ENCODE assay signal across 23 cellular contexts in genomic region chr1:65995326-65995725, GRCh38.
DNase-seq lines count a peak whose midpoint lies in the region; ATAC-seq and TF ChIP-seq lines count a peak whose summit lies in the region.
"Had no signal": no experiment of that assay in that cellular context is flagged by ENCODE, and none has a peak within 500 bp of the region (broad histone marks: within the 10 kb centered on the region; RNA-seq: fewer than 3 reads in every experiment).

No MANE protein-coding gene starts in this region.

- H3K27ac ChIP-seq in breast epithelium (peak overlapping the region; percentile 23 to 63), mammary epithelial cell (ENCODE audit: insufficient read depth, low read depth, low read length) (no peak overlapping the region), caudate nucleus (ENCODE audit: low read depth, low read length) (peak overlapping the region; percentile 30), neural progenitor cell (no peak overlapping the region), endodermal cell (ENCODE audit: low read depth, low read length) (no peak overlapping the region)
- H3K27ac ChIP-seq: BLaER1 had no signal

- 13% methylated on average over 6 of the region's 6 CpGs for WGBS in mammary epithelial cell (ENCODE audit: low coverage, missing lambda C conversion rate)
- WGBS in endodermal cell (ENCODE audit: insufficient coverage in 1 of 2, insufficient read length in 1 of 2), 2 experiments: 66 to 67% methylated on average over 5 to 6 of the region's 6 CpGs

- no peaks in the 10 kb centered on the region for H3K9me3 ChIP-seq in breast epithelium
- no peaks in the 10 kb centered on the region for H3K9me3 ChIP-seq in mammary epithelial cell (replicated peaks; ENCODE audit: insufficient read depth, low read length)
- H3K9me3 ChIP-seq in neural progenitor cell (ENCODE audit: low read depth): no peaks in the 10 kb centered on the region
- no peaks in the 10 kb centered on the region for H3K9me3 ChIP-seq in endodermal cell (ENCODE audit: control insufficient read depth, low read length)
- H3K9me3 ChIP-seq: BLaER1 had no signal

- no peaks in the 10 kb centered on the region for H3K27me3 ChIP-seq in breast epithelium
- peaks cover 7% of the 10 kb centered on the region for H3K27me3 ChIP-seq in mammary epithelial cell (ENCODE audit: insufficient read depth, low read length)
- H3K27me3 ChIP-seq in neural progenitor cell: peaks cover 10% of the 10 kb centered on the region
- peaks cover 1% of the 10 kb centered on the region for H3K27me3 ChIP-seq in endodermal cell (ENCODE audit: control insufficient read depth, insufficient read depth, low read length, poor library complexity, severe bottlenecking)
- H3K27me3 ChIP-seq: BLaER1 had no signal

- H3K36me3 ChIP-seq in breast epithelium: no peaks in the 10 kb centered on the region
- no peaks in the 10 kb centered on the region for H3K36me3 ChIP-seq in mammary epithelial cell (ENCODE audit: insufficient read depth, low read length)
- no peaks in the 10 kb centered on the region for H3K36me3 ChIP-seq in neural progenitor cell
- no peaks in the 10 kb centered on the region for H3K36me3 ChIP-seq in endodermal cell (ENCODE audit: control insufficient read depth, insufficient read depth, low read length)
- H3K36me3 ChIP-seq: BLaER1 had no signal

- no peaks in the 10 kb centered on the region for H3F3A ChIP-seq in neural progenitor cell (ENCODE audit: low read depth)

- no TSS peak for BruUV-seq in mammary epithelial cell (replicated peaks; lab: Mats Ljungman, UMichigan)

- in situ Hi-C loops in mammary epithelial cell (cut with MboI; ENCODE audit: low sequenced_read_pairs in 2 of 2): no loop called here

- H3K4me3 Mint-ChIP-seq in neural progenitor cell (peak overlapping the region; percentile 92), endodermal cell (no peak overlapping the region)
- H3K4me3 Mint-ChIP-seq: CD4-positive, alpha-beta memory T cell had no signal

- no peaks in the 10 kb centered on the region for H3K36me3 Mint-ChIP-seq in neural progenitor cell
- no peaks in the 10 kb centered on the region for H3K36me3 Mint-ChIP-seq in endodermal cell (ENCODE audit: low read depth)
- H3K36me3 Mint-ChIP-seq: CD4-positive, alpha-beta memory T cell had no signal

- H3K9ac ChIP-seq in mammary epithelial cell (ENCODE audit: insufficient read depth, low read length): no peak overlapping the region
- H3K9ac ChIP-seq in neural progenitor cell: no peak overlapping the region
- H3K9ac ChIP-seq in endodermal cell (ENCODE audit: extremely low read depth, low read length, poor library complexity, severe bottlenecking): no peak overlapping the region
- H3K9ac ChIP-seq: BLaER1 had no signal

- no peaks in the 10 kb centered on the region for H3K27me3 Mint-ChIP-seq in neural progenitor cell (ENCODE audit: insufficient read depth, low read depth)
- peaks cover 8% of the 10 kb centered on the region for H3K27me3 Mint-ChIP-seq in endodermal cell (ENCODE audit: insufficient read depth)

- dilution Hi-C loops in mammary epithelial cell (cut with HindIII; ENCODE audit: low sequenced_read_pairs): no loop called here

- no peak for TF ChIP-seq POLR2A in breast epithelium (IDR thresholded peaks at IDR 0.05)

- H3K79me2 ChIP-seq in mammary epithelial cell (ENCODE audit: insufficient read depth, low read length): no peaks in the 10 kb centered on the region
- no peaks in the 10 kb centered on the region for H3K79me2 ChIP-seq in neural progenitor cell (ENCODE audit: low read depth)

- H3K9me3 Mint-ChIP-seq in neural progenitor cell (no peaks in the 10 kb centered on the region), endodermal cell (no peaks in the 10 kb centered on the region)
- H3K9me3 Mint-ChIP-seq: CD4-positive, alpha-beta memory T cell had no signal

- no peak overlapping the region for H3K27ac Mint-ChIP-seq in neural progenitor cell
- no peak overlapping the region for H3K27ac Mint-ChIP-seq in endodermal cell
- H3K27ac Mint-ChIP-seq: CD4-positive, alpha-beta memory T cell had no signal

- CTCF ChIA-PET in mammary epithelial cell (lab: Charles Lee; ENCODE audit: low non-redundant PET): no interaction called here

- H4K20me1 ChIP-seq in mammary epithelial cell (ENCODE audit: insufficient read depth, low read length): no peaks in the 10 kb centered on the region
- H4K20me1 ChIP-seq in neural progenitor cell (ENCODE audit: low read depth): no peaks in the 10 kb centered on the region
- H4K20me1 ChIP-seq: BLaER1 had no signal

- no peaks in the 10 kb centered on the region for H3K4me1 ChIP-seq in breast epithelium
- H3K4me1 ChIP-seq in mammary epithelial cell (ENCODE audit: insufficient read depth, low read length): no peaks in the 10 kb centered on the region
- no peaks in the 10 kb centered on the region for H3K4me1 ChIP-seq in neural progenitor cell
- no peaks in the 10 kb centered on the region for H3K4me1 ChIP-seq in endodermal cell (ENCODE audit: control insufficient read depth, insufficient read depth, low read length)
- H3K4me1 ChIP-seq: BLaER1 had no signal

- DNase-seq in breast epithelium (ENCODE audit: low spot score in 2 of 2) (no peak), mammary epithelial cell (no peak), caudate nucleus (lab: John Stamatoyannopoulos, UW) (peak in 1 of 61 donors; percentile 2), neural progenitor cell (ENCODE audit: low spot score) (no peak), DMS153 treated with DMSO at 0.1 percent for 48 hours (lab: John Stamatoyannopoulos, UW; ENCODE audit: unreplicated experiment) (no peak), endodermal cell (no peak)
- DNase-seq: 8988T; CD4-positive, alpha-beta memory T cell; DMS153; H7; KG1; NCI-H1092 treated with DMSO at 0.1 percent for 48 hours; NCI-H1436 treated with DMSO at 0.1 percent for 48 hours; NCI-H1930; NCI-H2227 treated with DMSO at 0.1 percent for 48 hours; NCI-H524; NCI-H774; NK-92 treated with Interleukin-12 subunit alpha and Interleukin-12 subunit beta, amount 100 ng/mL, for 24 hours; SIG-M5 had no signal

- intact Hi-C loops in breast epithelium (cut with DNase I; ENCODE audit: low total_unique reads): no loop called here
- intact Hi-C loops in mammary epithelial cell (cut with micrococcal nuclease): no loop called here

- H2AFZ ChIP-seq in mammary epithelial cell (ENCODE audit: low read depth, low read length) (no peak overlapping the region), neural progenitor cell (replicated peaks) (no peak overlapping the region)

- TF ChIP-seq CTCF in breast epithelium (IDR thresholded peaks at IDR 0.05) (no peak), mammary epithelial cell (conservative IDR thresholded peaks at IDR 0.05 in 1 of 2, IDR thresholded peaks at IDR 0.05 in 1 of 2; ENCODE audit: extremely low read depth in 1 of 2, insufficient read depth in 1 of 2, low read depth in 1 of 2, low read length in 2 of 2) (no peak), neural progenitor cell (IDR thresholded peaks at IDR 0.05) (no peak), endodermal cell (conservative IDR thresholded peaks at IDR 0.05) (no peak)

- H3K4me1 Mint-ChIP-seq in neural progenitor cell (peaks cover 22% of the 10 kb centered on the region), endodermal cell (no peaks in the 10 kb centered on the region)

- ATAC-seq in HG03520 (IDR thresholded peaks at IDR 0.05; ENCODE audit: unreplicated experiment): no peak
- no peak for ATAC-seq in HG03469 (IDR thresholded peaks at IDR 0.05; ENCODE audit: unreplicated experiment)
- ATAC-seq: Panc1 had no signal

- H3K4me3 ChIP-seq in breast epithelium (peak overlapping the region in 2 of 3 donors; percentile 45 to 47), mammary epithelial cell (replicated peaks in 1 of 3; ENCODE audit: insufficient read depth in 1 of 3, low read depth in 2 of 3, low read length in 3 of 3) (no peak overlapping the region), neural progenitor cell (no peak overlapping the region), endodermal cell (ENCODE audit: low read length) (no peak overlapping the region)
- H3K4me3 ChIP-seq: BLaER1 had no signal

- H3K4me2 ChIP-seq in mammary epithelial cell (ENCODE audit: insufficient read depth, low read depth, low read length): no peak overlapping the region
- no peak overlapping the region for H3K4me2 ChIP-seq in neural progenitor cell
- H3K4me2 ChIP-seq: BLaER1 had no signal

Comparison
In these comparisons a context has a peak if more than half of its experiments do, and no peak if none do; other contexts are left out.
1. H3K27ac ChIP-seq: peak in breast epithelium (2 of 2) and caudate nucleus (single experiment); none in mammary epithelial cell (single experiment), neural progenitor cell (single experiment) and endodermal cell (single experiment).
2. H3K4me3 ChIP-seq: peak in breast epithelium (2 of 3); none in mammary epithelial cell (0 of 3), neural progenitor cell (single experiment) and endodermal cell (single experiment).